In the genomic region with DNA sequence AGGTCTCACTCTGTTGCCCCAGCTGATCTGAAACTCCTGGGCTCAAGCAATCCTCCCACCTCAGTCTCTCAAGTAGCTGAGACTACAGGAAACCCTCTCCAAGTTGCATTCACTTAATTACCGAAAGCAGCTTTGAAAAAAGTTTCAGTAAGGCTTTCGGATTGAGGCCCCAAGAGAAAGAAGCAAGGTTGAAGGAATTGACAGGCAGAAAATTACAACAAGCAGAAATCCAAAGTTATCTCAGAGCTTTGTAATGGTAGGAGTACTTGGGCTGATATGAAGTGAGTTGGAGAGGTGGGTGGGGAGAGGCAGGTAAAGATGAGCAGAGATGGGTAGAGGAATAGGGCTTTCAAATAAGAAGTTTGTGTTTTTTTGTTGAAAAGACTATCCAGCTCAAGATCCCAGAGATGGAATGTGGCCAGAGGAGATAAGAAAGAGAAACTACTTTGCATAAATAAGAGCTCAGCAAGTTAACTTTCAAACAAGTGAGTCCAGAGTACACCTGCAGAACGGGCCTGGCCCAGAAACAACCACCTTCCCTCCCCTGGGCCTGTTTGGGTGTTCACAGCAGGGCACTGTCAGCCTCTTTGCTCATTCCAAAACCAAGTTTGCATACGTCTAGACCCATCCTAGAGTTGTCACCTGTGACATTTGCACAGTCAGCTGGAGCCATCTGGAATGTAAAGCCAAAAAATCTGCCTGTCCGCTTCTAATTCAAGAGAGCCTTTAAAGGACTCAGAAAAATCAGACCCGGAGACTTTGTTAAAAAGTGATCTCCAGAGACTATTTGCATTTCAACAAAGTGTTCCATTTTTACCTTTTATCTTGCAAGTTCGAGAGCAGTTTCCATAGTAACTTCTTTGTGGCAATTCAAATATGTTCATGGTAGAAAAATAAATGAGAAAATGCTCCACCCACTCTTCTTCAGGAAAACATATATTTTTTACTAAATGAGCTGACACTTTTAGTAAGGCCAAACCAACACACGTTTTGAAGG, we compare ENCODE assay signal across 10 cellular contexts. TPM values are rescaled to one million over a fixed set of nuclear protein-coding genes. Genes with fewer than 3 reads are reported as not detected.
DNase-seq lines count a peak whose midpoint lies in the region; ATAC-seq and TF ChIP-seq lines count a peak whose summit lies in the region.
"Had no signal": no experiment of that assay in that cellular context is flagged by ENCODE, and none has a peak within 500 bp of the region (broad histone marks: within the 10 kb centered on the region; RNA-seq: fewer than 3 reads in every experiment).

No MANE protein-coding gene starts in this region.

- no peak for DNase-seq in activated naive CD4-positive, alpha-beta T cell treated with anti-CD3 and anti-CD28 coated beads, Interleukin-2, amount 10 ng/mL, durations not matched to agents 7 days and 5 days
- DNase-seq in Ammon's horn (ENCODE audit: low spot score) (no peak), OCI-M1 (lab: John Stamatoyannopoulos, UW) (no peak), BE2C (no peak), NCI-H1694 (lab: John Stamatoyannopoulos, UW) (no peak)
- DNase-seq: midbrain had no signal

- H3K27ac ChIP-seq in DOHH2 (ENCODE audit: low read depth, low read length) = peak overlapping the region; percentile 99

- peak overlapping the region; percentile 64 for H3K4me3 ChIP-seq in DOHH2 (ENCODE audit: low read length)
- no peak overlapping the region for H3K4me3 ChIP-seq in BE2C (ENCODE audit: low read depth, low read length)

- peaks cover 35% of the 10 kb centered on the region for H3F3A ChIP-seq in DOHH2 (ENCODE audit: control insufficient read depth, insufficient read depth)

- H4K20me1 ChIP-seq in DOHH2 (ENCODE audit: control insufficient read depth, insufficient read depth, low read depth, low read length) = 0 out of 2 replicates have a peak, but pooled peaks cover 6% of the 10 kb centered on the region

- H3K9me3 ChIP-seq in DOHH2 (ENCODE audit: control insufficient read depth, insufficient read depth, low read length) (no peaks in the 10 kb centered on the region), BE2C (no peaks in the 10 kb centered on the region)

- TF ChIP-seq CTCF in DOHH2 (IDR thresholded peaks at IDR 0.05; ENCODE audit: low read depth, low read length, poor library complexity, severe bottlenecking) (no peak), BE2C (IDR thresholded peaks at IDR 0.05; ENCODE audit: low read depth, low read length) (no peak)

- no peak overlapping the region for H3K4me3 Mint-ChIP-seq in activated naive CD4-positive, alpha-beta T cell treated with anti-CD3 and anti-CD28 coated beads, Interleukin-2, amount 10 ng/mL, durations not matched to agents 7 days and 5 days
- H3K4me3 Mint-ChIP-seq: central memory CD8-positive, alpha-beta T cell had no signal

- H3K27me3 ChIP-seq in DOHH2 (ENCODE audit: control insufficient read depth, low read length) (no peaks in the 10 kb centered on the region), BE2C (no peaks in the 10 kb centered on the region)

- H3K36me3 ChIP-seq in DOHH2 (ENCODE audit: control insufficient read depth, low read length) (peaks cover 28% of the 10 kb centered on the region), BE2C (peaks cover 3% of the 10 kb centered on the region)

- H3K9me3 Mint-ChIP-seq in activated naive CD4-positive, alpha-beta T cell treated with anti-CD3 and anti-CD28 coated beads, Interleukin-2, amount 10 ng/mL, durations not matched to agents 7 days and 5 days = no peaks in the 10 kb centered on the region
- H3K9me3 Mint-ChIP-seq: central memory CD8-positive, alpha-beta T cell had no signal

- H3K79me2 ChIP-seq in DOHH2 (ENCODE audit: control insufficient read depth, low read length) = peaks cover 28% of the 10 kb centered on the region

- peak overlapping the region; percentile 91 for H3K4me2 ChIP-seq in DOHH2 (ENCODE audit: low read length)

- peaks cover 12% of the 10 kb centered on the region for H3K36me3 Mint-ChIP-seq in activated naive CD4-positive, alpha-beta T cell treated with anti-CD3 and anti-CD28 coated beads, Interleukin-2, amount 10 ng/mL, durations not matched to agents 7 days and 5 days

- CTCF ChIA-PET in activated naive CD4-positive, alpha-beta T cell treated with anti-CD3 and anti-CD28 coated beads, Interleukin-2, amount 10 ng/mL, durations not matched to agents 7 days and 5 days (lab: Charles Lee) = interaction anchor here (0.8 to 2.7 kb wide), 3 partner anchors 8 to 88 kb away, joined by 4 to 11 read pairs (median 4); no protein-coding TSS in a partner anchor

- no peaks in the 10 kb centered on the region for H3K27me3 Mint-ChIP-seq in activated naive CD4-positive, alpha-beta T cell treated with anti-CD3 and anti-CD28 coated beads, Interleukin-2, amount 10 ng/mL, durations not matched to agents 7 days and 5 days
- H3K27me3 Mint-ChIP-seq: central memory CD8-positive, alpha-beta T cell had no signal

- peak; percentile 58 for ATAC-seq in GM19372 (IDR thresholded peaks at IDR 0.05; ENCODE audit: low read depth, unreplicated experiment)
- peak; percentile 67 for ATAC-seq in HG03103 (IDR thresholded peaks at IDR 0.05; ENCODE audit: low read depth, unreplicated experiment)

- no peaks in the 10 kb centered on the region for H3K9me2 ChIP-seq in DOHH2 (replicated peaks; ENCODE audit: control insufficient read depth, low read length)

- H3K4me1 Mint-ChIP-seq in activated naive CD4-positive, alpha-beta T cell treated with anti-CD3 and anti-CD28 coated beads, Interleukin-2, amount 10 ng/mL, durations not matched to agents 7 days and 5 days = peaks cover 58% of the 10 kb centered on the region

- peak overlapping the region; percentile 89 for H3K27ac Mint-ChIP-seq in activated naive CD4-positive, alpha-beta T cell treated with anti-CD3 and anti-CD28 coated beads, Interleukin-2, amount 10 ng/mL, durations not matched to agents 7 days and 5 days

- H3K4me1 ChIP-seq in DOHH2 (ENCODE audit: control insufficient read depth, low read length) = peaks cover 71% of the 10 kb centered on the region
- no peaks in the 10 kb centered on the region for H3K4me1 ChIP-seq in BE2C

RNA-seq across cellular contexts. Expression of gene CLINT1, which starts 2.3 kb away (rescaled TPM):
- polyA plus RNA-seq in BE2C (2012; ENCODE audit: insufficient read depth, insufficient read length, low read depth) = 106 TPM
